Comparison of ENCODE assay signal across 8 cellular contexts in the genomic region with DNA sequence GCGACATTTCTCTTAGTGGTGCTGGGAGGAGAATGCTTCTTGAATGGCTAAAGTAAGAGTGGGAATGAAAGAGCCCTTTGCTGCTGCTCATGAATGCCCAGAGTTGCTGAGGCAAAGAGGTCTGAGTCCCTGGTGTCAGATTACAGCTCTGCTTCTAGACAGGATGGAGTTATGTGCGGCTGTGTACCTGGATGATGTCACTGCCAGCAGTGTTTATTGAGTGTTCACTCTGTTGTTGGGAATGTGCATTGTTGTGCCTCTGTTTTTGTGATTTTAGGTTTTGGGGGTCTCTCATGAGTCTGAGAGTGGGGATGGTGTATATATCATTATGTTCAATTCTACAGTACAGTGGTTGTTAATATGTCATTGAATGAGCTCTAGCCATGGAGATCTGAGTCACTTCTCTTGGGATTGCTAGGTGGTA. TPM values are rescaled to one million over a fixed set of nuclear protein-coding genes. Genes with fewer than 3 reads are reported as not detected.
DNase-seq lines count a peak whose midpoint lies in the region; ATAC-seq, FAIRE-seq and TF ChIP-seq lines count a peak whose summit lies in the region.

No MANE protein-coding gene starts in this region.

- FAIRE-seq in K562 (lab: Jason Lieb, UNC): peak; percentile 80

- H3K36me3 ChIP-seq in K562 (ENCODE audit: control insufficient read depth, insufficient read depth, low read length): peaks cover 37% of the 10 kb centered on the region
- H3K36me3 ChIP-seq in muscle layer of duodenum (ENCODE audit: control insufficient read depth in 1 of 2, insufficient read depth in 2 of 2, low read length in 2 of 2): no peaks in the 10 kb centered on the region

- H3K27me3 ChIP-seq in K562 (ENCODE audit: control insufficient read depth in 2 of 2, insufficient read depth in 2 of 2, low read length in 2 of 2) (no peaks in the 10 kb centered on the region), muscle layer of duodenum (ENCODE audit: low read depth, low read length) (no peaks in the 10 kb centered on the region)

- peaks cover 76% of the 10 kb centered on the region for H3K79me2 ChIP-seq in K562 (ENCODE audit: control insufficient read depth, insufficient read depth, low read length)

- H3K27ac ChIP-seq in K562 (ENCODE audit: extremely low read depth, low read depth, low read length): no peak overlapping the region
- H3K27ac ChIP-seq in muscle layer of duodenum (ENCODE audit: low read length): no peak overlapping the region

- TF ChIP-seq EP300 in K562 (IDR thresholded peaks at IDR 0.05; ENCODE audit: low read length): no peak

- DNase-seq in NCI-H2227 (lab: John Stamatoyannopoulos, UW; ENCODE audit: unreplicated experiment): peak; percentile 27
- DNase-seq in NCI-H2227 treated with DMSO at 0.1 percent for 48 hours (lab: John Stamatoyannopoulos, UW): no peak
- peak; percentile 72 for DNase-seq in NCI-H2196 (lab: John Stamatoyannopoulos, UW; ENCODE audit: unreplicated experiment)
- DNase-seq in K562 (ENCODE audit: extremely low read depth in 1 of 4, low spot score in 3 of 4): peak in 2 of 4 experiments; percentile 64 to 78
- DNase-seq in germinal center (ENCODE audit: low spot score): no peak

- ATAC-seq in K562 (peak; percentile 17), HG03460 (IDR thresholded peaks at IDR 0.05; ENCODE audit: unreplicated experiment) (no peak), HG02884 (IDR thresholded peaks at IDR 0.05; ENCODE audit: unreplicated experiment) (no peak)

- H3K4me2 ChIP-seq in K562 (ENCODE audit: insufficient read depth, low read length): peak overlapping the region; percentile 49

- 3% methylated on average over 2 of the region's 2 CpGs for WGBS in K562 (ENCODE audit: insufficient coverage, low coverage, missing lambda C conversion rate)

- POLR2A ChIA-PET in K562 (lab: Yijun Ruan, JAX): interaction anchor here (0.8 to 5.2 kb wide), 7 partner anchors 9 to 185 kb away, joined by 3 to 136 read pairs (median 3); a partner anchor contains a TSS

- in situ Hi-C loops in K562 (cut with MboI): no loop called here

- no peaks in the 10 kb centered on the region for H3K9me1 ChIP-seq in K562 (ENCODE audit: control insufficient read depth, insufficient read depth, low read length)

- intact Hi-C loops in K562 (cut with micrococcal nuclease): loop anchor here (5.0 to 10.0 kb wide), 5 partner anchors 88 to 588 kb away; a partner anchor contains a TSS

- TF ChIP-seq RAD21 in K562 (CRISPR knock-in tag; conservative IDR thresholded peaks at IDR 0.05 in 1 of 2, IDR thresholded peaks at IDR 0.05 in 1 of 2): peak in 1 of 2 experiments; percentile 2; a peak in 1 of 4 replicates

- no peaks in the 10 kb centered on the region; the same call in 1 of the 2 replicates for H4K20me1 ChIP-seq in K562 (replicated peaks; ENCODE audit: control insufficient read depth, insufficient read depth, low read length)

- H3K4me1 ChIP-seq in K562 (replicated peaks in 1 of 2; ENCODE audit: control insufficient read depth in 2 of 2, insufficient read depth in 2 of 2, low read length in 2 of 2) (peaks cover 11 to 33% of the 10 kb centered on the region in 2 experiments; a peak in 4 of 5 replicates), muscle layer of duodenum (ENCODE audit: control insufficient read depth in 1 of 2, insufficient read depth in 2 of 2, low read length in 2 of 2) (peaks cover 8 to 53% of the 10 kb centered on the region in 2 donors)

- H3K9ac ChIP-seq in K562 (ENCODE audit: insufficient read depth in 1 of 2, low read depth in 2 of 2, low read length in 2 of 2): peak overlapping the region in 1 of 2 experiments; percentile 12; a peak in 1 of 4 replicates

- no peak for TF ChIP-seq CTCF in K562 (IDR thresholded peaks at IDR 0.05 in 2 of 3, conservative IDR thresholded peaks at IDR 0.05 in 1 of 3; ENCODE audit: insufficient read depth in 2 of 3, low read depth in 1 of 3, low read length in 3 of 3)

- TF ChIP-seq POLR2A in K562 (conservative IDR thresholded peaks at IDR 0.05): no peak

- no peak overlapping the region for H2AFZ ChIP-seq in K562 (ENCODE audit: low read depth, low read length)

- BruUV-seq in K562 (replicated peaks; lab: Mats Ljungman, UMichigan): no TSS peak

- H3K9me3 ChIP-seq in K562 (replicated peaks; ENCODE audit: control insufficient read depth, insufficient read depth, low read depth, low read length): no peaks in the 10 kb centered on the region
- H3K9me3 ChIP-seq in muscle layer of duodenum (ENCODE audit: control insufficient read depth in 1 of 2, low read length in 2 of 2): no peaks in the 10 kb centered on the region

- H3K4me3 ChIP-seq in K562 (no peak overlapping the region), muscle layer of duodenum (ENCODE audit: low read depth in 1 of 2, low read length in 2 of 2) (peak overlapping the region; percentile 12 to 98)

- CTCF ChIA-PET in K562 (lab: Yijun Ruan, JAX; ENCODE audit: low intra/inter-chr PET ratio): no interaction called here

TF ChIP-seq in K562, 482 proteins besides CTCF, POLR2A, EP300 and RAD21 (continues in another document):
- no peak for TF ChIP-seq ATF1 (CRISPR knock-in tag; IDR thresholded peaks at IDR 0.05)
- 0 out of 2 replicates have a peak, but pooled peaks have one; percentile 32 for TF ChIP-seq ATF1 (tag; IDR thresholded peaks at IDR 0.05)
- no peak for TF ChIP-seq TOE1 (IDR thresholded peaks at IDR 0.05; ENCODE audit: borderline replicate concordance)
- no peak for TF ChIP-seq TOE1 (CRISPR knock-in tag; IDR thresholded peaks at IDR 0.05; ENCODE audit: borderline replicate concordance, low read depth)
- TF ChIP-seq RCOR1 (IDR thresholded peaks at IDR 0.05; ENCODE audit: borderline replicate concordance in 1 of 2, low read depth in 2 of 2, low read length in 2 of 2): peak in 1 of 2 experiments; percentile 84; a peak in 2 of 4 replicates
- TF ChIP-seq, protein P1, sequence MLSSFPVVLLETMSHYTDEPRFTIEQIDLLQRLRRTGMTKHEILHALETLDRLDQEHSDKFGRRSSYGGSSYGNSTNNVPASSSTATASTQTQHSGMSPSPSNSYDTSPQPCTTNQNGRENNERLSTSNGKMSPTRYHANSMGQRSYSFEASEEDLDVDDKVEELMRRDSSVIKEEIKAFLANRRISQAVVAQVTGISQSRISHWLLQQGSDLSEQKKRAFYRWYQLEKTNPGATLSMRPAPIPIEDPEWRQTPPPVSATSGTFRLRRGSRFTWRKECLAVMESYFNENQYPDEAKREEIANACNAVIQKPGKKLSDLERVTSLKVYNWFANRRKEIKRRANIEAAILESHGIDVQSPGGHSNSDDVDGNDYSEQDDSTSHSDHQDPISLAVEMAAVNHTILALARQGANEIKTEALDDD (IDR thresholded peaks at IDR 0.05): no peak
- no peak for TF ChIP-seq ZNF274 (IDR thresholded peaks at IDR 0.05; ENCODE audit: borderline replicate concordance, low read depth, low read length)
- no peak for TF ChIP-seq ZBTB17 (CRISPR knock-in tag; IDR thresholded peaks at IDR 0.05)
- TF ChIP-seq MYNN (IDR thresholded peaks at IDR 0.05): no peak
- no peak for TF ChIP-seq MYNN (CRISPR knock-in tag; IDR thresholded peaks at IDR 0.05)
- TF ChIP-seq KDM1A (IDR thresholded peaks at IDR 0.05): peak; percentile 36 to 53; a peak in 2 of 4 replicates
- no peak for TF ChIP-seq HOXB6 (CRISPR knock-in tag; IDR thresholded peaks at IDR 0.05; ENCODE audit: borderline replicate concordance)
- TF ChIP-seq SMARCE1 (IDR thresholded peaks at IDR 0.05): peak; percentile 40; the same call in 1 of the 2 replicates
- no peak for TF ChIP-seq ZNF146 (CRISPR knock-in tag; IDR thresholded peaks at IDR 0.05; ENCODE audit: unreplicated experiment)
- TF ChIP-seq SRSF3 (IDR thresholded peaks at IDR 0.05; ENCODE audit: insufficient read depth, low read length): no peak
- no peak for TF ChIP-seq MEF2D (tag; conservative IDR thresholded peaks at IDR 0.05; ENCODE audit: low read depth)
- TF ChIP-seq, protein P2, sequence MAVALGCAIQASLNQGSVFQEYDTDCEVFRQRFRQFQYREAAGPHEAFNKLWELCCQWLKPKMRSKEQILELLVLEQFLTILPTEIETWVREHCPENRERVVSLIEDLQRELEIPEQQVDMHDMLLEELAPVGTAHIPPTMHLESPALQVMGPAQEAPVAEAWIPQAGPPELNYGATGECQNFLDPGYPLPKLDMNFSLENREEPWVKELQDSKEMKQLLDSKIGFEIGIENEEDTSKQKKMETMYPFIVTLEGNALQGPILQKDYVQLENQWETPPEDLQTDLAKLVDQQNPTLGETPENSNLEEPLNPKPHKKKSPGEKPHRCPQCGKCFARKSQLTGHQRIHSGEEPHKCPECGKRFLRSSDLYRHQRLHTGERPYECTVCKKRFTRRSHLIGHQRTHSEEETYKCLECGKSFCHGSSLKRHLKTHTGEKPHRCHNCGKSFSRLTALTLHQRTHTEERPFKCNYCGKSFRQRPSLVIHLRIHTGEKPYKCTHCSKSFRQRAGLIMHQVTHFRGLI (CRISPR knock-in tag; IDR thresholded peaks at IDR 0.05): no peak
- TF ChIP-seq, protein P3, sequence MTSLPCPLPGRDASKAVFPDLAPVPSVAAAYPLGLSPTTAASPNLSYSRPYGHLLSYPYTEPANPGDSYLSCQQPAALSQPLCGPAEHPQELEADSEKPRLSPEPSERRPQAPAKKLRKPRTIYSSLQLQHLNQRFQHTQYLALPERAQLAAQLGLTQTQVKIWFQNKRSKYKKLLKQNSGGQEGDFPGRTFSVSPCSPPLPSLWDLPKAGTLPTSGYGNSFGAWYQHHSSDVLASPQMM (CRISPR knock-in tag; IDR thresholded peaks at IDR 0.05): no peak
- TF ChIP-seq PHB2 (IDR thresholded peaks at IDR 0.05; ENCODE audit: low read depth): no peak
- TF ChIP-seq SRSF9 (IDR thresholded peaks at IDR 0.05; ENCODE audit: borderline replicate concordance, low read depth, low read length): no peak

RNA-seq across cellular contexts. Expression of a gene that starts 2.7 kb away (rescaled TPM):
- total RNA-seq in K562 (2011; cell fraction: chromatin; rRNA removed; ENCODE audit: low replicate concordance): 151 and 280 TPM in 2 replicates
- 66.0 and 81.3 TPM in 2 replicates for total RNA-seq in K562 (2011; cell fraction: nucleolus; rRNA removed)
- 113 TPM in 2 replicates for total RNA-seq in K562 (2011; cell fraction: nucleoplasm; rRNA removed)
- 20.7 and 23.6 TPM in 2 replicates for total RNA-seq in K562 (2014; rRNA removed)
- total RNA-seq in K562 (2014; rRNA removed; fragmentation: Illumina TruSeq; extraction: Trizol): 50.9 and 56.3 TPM in 2 replicates
- 38.7 and 42.7 TPM in 2 replicates for total RNA-seq in K562 (2015; rRNA removed; fragmentation: Illumina TruSeq; extraction: Trizol)
- 28.4 and 30.9 TPM in 2 replicates for total RNA-seq in K562 (2021)
- 32.6 and 45.2 TPM in 2 replicates for polyA plus RNA-seq in K562 (2011; rRNA removed)
- polyA plus RNA-seq in K562 (2011; cell fraction: cytosol; rRNA removed): 16.2 and 20.7 TPM in 2 replicates
- polyA plus RNA-seq in K562 (2011; cell fraction: nucleus; rRNA removed): 39.5 and 41.7 TPM in 2 replicates
- polyA plus RNA-seq in K562 (2012): 15.2 and 28.1 TPM in 2 replicates
- 58.3 and 74.3 TPM in 2 replicates for polyA plus RNA-seq in K562 (2014; fragmentation: Illumina TruSeq; extraction: Trizol)
- 10 to 100 TPM; 17.0 to 33.4 TPM for polyA plus RNA-seq in K562 (2014; fragmentation: Nextera tagmentation; extraction: Ambion mirVana)
- 24.5 and 25.7 TPM in 2 replicates for polyA plus RNA-seq in K562 (2014; rRNA removed)
- polyA minus RNA-seq in K562 (2011; rRNA and poly(A)+ RNA removed): 87.6 and 93.7 TPM in 2 replicates
- 21.4 and 28.6 TPM in 2 replicates for polyA minus RNA-seq in K562 (2011; cell fraction: cytosol; rRNA and poly(A)+ RNA removed)
- 96.7 and 136 TPM in 2 replicates for polyA minus RNA-seq in K562 (2011; cell fraction: nucleus; rRNA and poly(A)+ RNA removed)

Comparison
In these comparisons a context has a peak if more than half of its experiments do, and no peak if none do; other contexts are left out.
1. DNase-seq: peak in NCI-H2227 (single experiment) and NCI-H2196 (single experiment); none in NCI-H2227 treated with DMSO at 0.1 percent for 48 hours (single experiment) and germinal center (single experiment).